Comparison of ENCODE assay signal across 8 cellular contexts in the genomic region with DNA sequence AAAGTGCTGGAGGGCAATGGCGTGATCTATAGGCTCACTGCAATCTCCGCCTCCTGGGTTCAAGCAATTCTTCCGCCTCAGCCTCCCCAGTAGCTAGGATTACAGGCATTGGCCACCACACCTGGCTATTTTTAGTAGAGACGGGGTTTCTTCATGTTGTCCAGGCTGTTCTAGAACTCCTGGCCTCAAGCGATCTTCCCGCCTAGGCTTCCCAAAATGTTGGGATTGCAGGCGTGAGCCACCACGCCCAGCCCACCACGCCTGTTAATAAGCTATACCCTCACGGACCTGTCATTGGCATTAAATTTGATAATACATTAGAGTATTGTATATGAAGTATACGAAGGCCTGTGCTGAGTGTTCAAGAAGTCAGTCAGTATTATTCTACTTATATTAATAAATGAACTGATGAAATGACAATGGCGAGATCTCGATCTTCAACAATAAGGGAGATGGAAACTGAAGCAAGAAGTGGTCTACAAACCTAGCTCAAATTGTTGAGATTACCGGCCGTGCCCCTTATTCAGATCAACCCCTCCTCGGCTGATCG. TPM values are rescaled to one million over a fixed set of nuclear protein-coding genes. Genes with fewer than 3 reads are reported as not detected.
DNase-seq lines count a peak whose midpoint lies in the region; ATAC-seq, FAIRE-seq and TF ChIP-seq lines count a peak whose summit lies in the region.

No MANE protein-coding gene starts in this region.

- peak overlapping the region; percentile 78 for H3K4me2 ChIP-seq in GM12878 (ENCODE audit: control insufficient read depth, insufficient read depth)
- H3K4me2 ChIP-seq in mesenchymal stem cell (ENCODE audit: low read length, poor library complexity, severe bottlenecking): peak overlapping the region; percentile 91

- peak overlapping the region; percentile 100 for H2AFZ ChIP-seq in GM12878 (ENCODE audit: control insufficient read depth, low read depth, low read length)
- H2AFZ ChIP-seq in mesenchymal stem cell (ENCODE audit: low read depth, low read length): no peak overlapping the region

- BruUV-seq in GM12878 (replicated peaks; lab: Mats Ljungman, UMichigan): no TSS peak

- TF ChIP-seq POLR2A in heart left ventricle (IDR thresholded peaks at IDR 0.05): peak in 1 of 2 donors; percentile 69
- peak; percentile 72 for TF ChIP-seq POLR2A in GM12878 (IDR thresholded peaks at IDR 0.05; ENCODE audit: low read depth, low read length)

- H3K9me3 ChIP-seq in heart left ventricle: no peaks in the 10 kb centered on the region
- H3K9me3 ChIP-seq in GM12878 (replicated peaks; ENCODE audit: control insufficient read depth, insufficient read depth, low read length): no peaks in the 10 kb centered on the region; the same call in 2 of the 3 replicates
- no peaks in the 10 kb centered on the region for H3K9me3 ChIP-seq in mesenchymal stem cell (ENCODE audit: control insufficient read depth, low read length)

- H3K9ac ChIP-seq in GM12878 (ENCODE audit: control insufficient read depth, insufficient read depth, low read length) (peak overlapping the region; percentile 81), mesenchymal stem cell (ENCODE audit: low read length) (peak overlapping the region; percentile 89)

- H2BK5ac ChIP-seq in mesenchymal stem cell (ENCODE audit: low read depth, low read length, poor library complexity, severe bottlenecking): no peak overlapping the region

- H3K79me2 ChIP-seq in GM12878 (ENCODE audit: control insufficient read depth, insufficient read depth, low read length): no peaks in the 10 kb centered on the region; the same call in 1 of the 2 replicates

- FAIRE-seq in GM12878 (lab: Jason Lieb, UNC): no peak

- no peaks in the 10 kb centered on the region for H4K20me1 ChIP-seq in GM12878 (ENCODE audit: control insufficient read depth, insufficient read depth)

- no peak overlapping the region for H4K91ac ChIP-seq in mesenchymal stem cell (ENCODE audit: low read length)

- DNase-seq in heart left ventricle (peak in 1 of 5 donors; percentile 34), Right ventricle myocardium inferior (ENCODE audit: missing footprints) (no peak), GM12878 (ENCODE audit: low read depth, low spot score) (no peak), mesenchymal stem cell (no peak), NCI-H2171 (lab: John Stamatoyannopoulos, UW) (no peak)
- DNase-seq in effector CD8-positive, alpha-beta T cell (lab: John Stamatoyannopoulos, UW): no peak

- no peak overlapping the region for H2BK15ac ChIP-seq in mesenchymal stem cell (ENCODE audit: low read depth, poor library complexity, severe bottlenecking)

- H3K4ac ChIP-seq in mesenchymal stem cell (ENCODE audit: low read depth in 1 of 2, low read length in 2 of 2): peak overlapping the region in 1 of 2 experiments; percentile 84

- H3K14ac ChIP-seq in mesenchymal stem cell (ENCODE audit: low read length in 2 of 2): no peak overlapping the region

- ATAC-seq in heart left ventricle (no peak), Right ventricle myocardium inferior (no peak), GM12878 (no peak), HG03135 (IDR thresholded peaks at IDR 0.05; ENCODE audit: unreplicated experiment) (no peak)

- H4K8ac ChIP-seq in mesenchymal stem cell (ENCODE audit: low read length): no peak overlapping the region

- SMC1A ChIA-PET in GM12878 (lab: Charles Lee; ENCODE audit: uncharacterized antibody, unreplicated experiment): interaction anchor here (0.6 to 1.7 kb wide), 3 partner anchors 53 to 1826 kb away, joined by 3 to 5 read pairs (median 4); partner anchors contain the start of gene PPM1D

- no peak overlapping the region for H2BK12ac ChIP-seq in mesenchymal stem cell (ENCODE audit: low read length in 2 of 2)

- H3K4me3 ChIP-seq in heart left ventricle: peak overlapping the region; percentile 63 to 96 (median 82)
- peak overlapping the region; percentile 69 for H3K4me3 ChIP-seq in GM12878
- peak overlapping the region; percentile 85 to 94 for H3K4me3 ChIP-seq in mesenchymal stem cell (ENCODE audit: insufficient read depth in 1 of 2, low read depth in 1 of 2, low read length in 2 of 2)
- H3K4me3 ChIP-seq in urinary bladder (ENCODE audit: low read depth, low read length): peak overlapping the region; percentile 67

- intact Hi-C loops in heart left ventricle (cut with DNase I) (loop anchor here in 1 of 10 donors (1.0 kb wide), 1 partner anchor 78 kb away; no protein-coding TSS in a partner anchor), Right ventricle myocardium inferior (cut with DNase I) (loop anchor here (2.0 kb wide), 1 partner anchor 76 kb away; the partner anchor contains the start of gene PPM1D), GM12878 (cut with micrococcal nuclease; ENCODE audit: unreplicated experiment) (no loop called here)

- 25 to 34% (median 29%) methylated on average over 17 of the region's 17 CpGs for WGBS in heart left ventricle, 4 donors
- WGBS in GM12878 (ENCODE audit: insufficient coverage, insufficient replicate concordance, low lambda C conversion rate, missing lambda C conversion rate): 27% methylated on average over 17 of the region's 17 CpGs
- 43% methylated on average over 14 of the region's 17 CpGs for WGBS in mesenchymal stem cell
- 30% methylated on average over 17 of the region's 17 CpGs for WGBS in urinary bladder

- H3K36me3 ChIP-seq in heart left ventricle (peaks cover 0 to 13% (median 6%) of the 10 kb centered on the region in 9 donors), GM12878 (ENCODE audit: control insufficient read depth in 2 of 2, insufficient read depth in 2 of 2, low read length in 1 of 2) (no peaks in the 10 kb centered on the region), mesenchymal stem cell (ENCODE audit: control insufficient read depth in 1 of 2, insufficient read depth in 2 of 2, low read depth in 1 of 2, low read length in 2 of 2) (peaks cover 0 to 5% of the 10 kb centered on the region in 2 experiments), urinary bladder (ENCODE audit: insufficient read depth) (no peaks in the 10 kb centered on the region)

- no peak overlapping the region for H3K23ac ChIP-seq in mesenchymal stem cell (ENCODE audit: low read length in 2 of 2)

- POLR2A ChIA-PET in GM12878 (lab: Charles Lee): interaction anchor here (0.6 to 1.4 kb wide), 6 partner anchors 8 to 1343 kb away, joined by 3 to 8 read pairs (median 4); partner anchors contain the start of gene PPM1D

- H3K79me1 ChIP-seq in mesenchymal stem cell (replicated peaks; ENCODE audit: low read length, poor library complexity, severe bottlenecking): peaks cover 5% of the 10 kb centered on the region

- TF ChIP-seq RAD21 in GM12878 (IDR thresholded peaks at IDR 0.05; ENCODE audit: insufficient read depth, low read depth, low read length): no peak

- H2AK5ac ChIP-seq in mesenchymal stem cell (ENCODE audit: low read length, severe bottlenecking): no peak overlapping the region

- H3K27me3 ChIP-seq in heart left ventricle (no peaks in the 10 kb centered on the region), GM12878 (replicated peaks in 1 of 2; ENCODE audit: control insufficient read depth in 2 of 2, insufficient read depth in 2 of 2, low read length in 1 of 2) (no peaks in the 10 kb centered on the region), mesenchymal stem cell (ENCODE audit: control insufficient read depth in 1 of 2, insufficient read depth in 1 of 2, low read length in 2 of 2) (no peaks in the 10 kb centered on the region)

- H2BK120ac ChIP-seq in mesenchymal stem cell (ENCODE audit: low read depth, low read length): no peak overlapping the region

- CTCF ChIA-PET in GM12878 (lab: Yijun Ruan, JAX): interaction anchor here (0.6 to 1.4 kb wide), 6 partner anchors 10 to 110 kb away, joined by 3 to 4 read pairs (median 3); no protein-coding TSS in a partner anchor

- RAD21 ChIA-PET in GM12878 (lab: Charles Lee; ENCODE audit: unreplicated experiment): interaction anchor here (1.2 to 1.6 kb wide), 3 partner anchors 75 to 373 kb away, joined by 3 to 5 read pairs (median 3); partner anchors contain the start of gene PPM1D

- H3K18ac ChIP-seq in mesenchymal stem cell (ENCODE audit: low read depth in 1 of 2, low read length in 2 of 2): no peak overlapping the region

- TF ChIP-seq EP300 in GM12878 (IDR thresholded peaks at IDR 0.05; ENCODE audit: borderline replicate concordance in 1 of 2, control insufficient read depth in 1 of 2, low read depth in 2 of 2, low read length in 2 of 2): no peak

- TF ChIP-seq CTCF in heart left ventricle (IDR thresholded peaks at IDR 0.05) (no peak), GM12878 (IDR thresholded peaks at IDR 0.05 in 2 of 3, conservative IDR thresholded peaks at IDR 0.05 in 1 of 3; ENCODE audit: control insufficient read depth in 2 of 3, extremely low read depth in 1 of 3, insufficient read depth in 1 of 3, low read depth in 3 of 3, low read length in 3 of 3) (no peak)

- peaks cover 0 to 18% (median 8%) of the 10 kb centered on the region in 12 donors for H3K4me1 ChIP-seq in heart left ventricle
- H3K4me1 ChIP-seq in GM12878 (ENCODE audit: control insufficient read depth, insufficient read depth, low read length): no peaks in the 10 kb centered on the region
- peaks cover 3% of the 10 kb centered on the region for H3K4me1 ChIP-seq in mesenchymal stem cell (ENCODE audit: control insufficient read depth, insufficient read depth, low read depth, low read length)
- peaks cover 2% of the 10 kb centered on the region for H3K4me1 ChIP-seq in urinary bladder (ENCODE audit: insufficient read depth)

- H3K27ac ChIP-seq in heart left ventricle (peak overlapping the region in 11 of 12 donors; percentile 33 to 86 (median 78)), GM12878 (ENCODE audit: control insufficient read depth, insufficient read depth) (peak overlapping the region; percentile 23; the same call in 1 of the 2 replicates), mesenchymal stem cell (ENCODE audit: low read length, poor library complexity, severe bottlenecking) (no peak overlapping the region), urinary bladder (ENCODE audit: low read depth) (no peak overlapping the region)

- in situ Hi-C loops in GM12878 (cut with MboI): no loop called here

RNA-seq across cellular contexts. Expression of gene BCAS3, which starts 0.8 kb away (rescaled TPM):
- total RNA-seq in heart left ventricle: 10 to 100 TPM; 10.6 to 23.5 (median 18.3) TPM
- 1 to 10 TPM; 4.5 to 6.8 TPM for polyA plus RNA-seq in heart left ventricle
- total RNA-seq in Right ventricle myocardium inferior: 13.3 TPM
- 113 and 125 TPM in 2 replicates for total RNA-seq in GM12878 (2013; cell fraction: nucleolus; rRNA removed)
- total RNA-seq in GM12878 (2014; rRNA removed): 5.5 and 9.8 TPM in 2 replicates
- total RNA-seq in GM12878 (2014; rRNA removed; fragmentation: Illumina TruSeq; extraction: Trizol): 7.9 and 9.4 TPM in 2 replicates
- total RNA-seq in GM12878 (2021): 6.2 and 6.9 TPM in 2 replicates
- polyA plus RNA-seq in GM12878 (2011; ENCODE audit: low read depth): 2.4 TPM
- polyA plus RNA-seq in GM12878 (2011; rRNA removed): 7.2 and 11.0 TPM in 2 replicates
- 6.2 and 7.5 TPM in 2 replicates for polyA plus RNA-seq in GM12878 (2011; cell fraction: cytosol; rRNA removed)
- polyA plus RNA-seq in GM12878 (2011; cell fraction: nucleus; rRNA removed): 8.3 and 9.5 TPM in 2 replicates
- polyA plus RNA-seq in GM12878 (2012): 4.6 and 5.2 TPM in 2 replicates
- 4.6 and 8.2 TPM in 2 replicates for polyA plus RNA-seq in GM12878 (2014; fragmentation: Illumina TruSeq; extraction: Trizol)
- polyA plus RNA-seq in GM12878 (2014; fragmentation: Nextera tagmentation; extraction: Ambion mirVana): 1 to 10 TPM; 2.1 to 3.5 TPM
- polyA plus RNA-seq in GM12878 (2014; rRNA removed): 7.3 and 8.5 TPM in 2 replicates
- 1 to 10 TPM; 6.4 to 8.5 TPM for polyA plus RNA-seq in GM12878 (2016; fragmentation: Nextera tagmentation; extraction: Ambion mirVana)
- 61.5 and 83.3 TPM in 2 replicates for polyA minus RNA-seq in GM12878 (2011; rRNA and poly(A)+ RNA removed)
- polyA minus RNA-seq in GM12878 (2011; cell fraction: cytosol; rRNA and poly(A)+ RNA removed): 6.3 and 8.3 TPM in 2 replicates
- polyA minus RNA-seq in GM12878 (2011; cell fraction: nucleus; rRNA and poly(A)+ RNA removed): 45.0 and 67.3 TPM in 2 replicates
- polyA plus RNA-seq in mesenchymal stem cell (2013, experiment 1 of 2): 14.1 TPM
- 13.7 TPM for polyA plus RNA-seq in mesenchymal stem cell (2013, experiment 2 of 2)
- total RNA-seq in urinary bladder: 72.4 TPM
- 17.6 TPM for polyA plus RNA-seq in urinary bladder

Comparison
In these comparisons a context has a peak if more than half of its experiments do, and no peak if none do; other contexts are left out.
1. H3K27ac ChIP-seq: peak in heart left ventricle (11 of 12) and GM12878 (single experiment); none in mesenchymal stem cell (single experiment) and urinary bladder (single experiment).
2. Peak in every context shown above with its lines, with median percentiles within 50 percentile points of each other: H3K4me3 ChIP-seq.